In genomic region chr1:22408180-22408579, GRCh38 we compare ENCODE assay signal across 22 cellular contexts.
"Had no signal": no experiment of that assay in that cellular context is flagged by ENCODE, and none has a peak within 500 bp of the region (broad histone marks: within the 10 kb centered on the region; RNA-seq: fewer than 3 reads in every experiment).

No MANE protein-coding gene starts in this region.

- H3K27ac ChIP-seq: adrenal gland, esophagus muscularis mucosa, gastroesophageal sphincter, heart right ventricle, parathyroid adenoma, sigmoid colon, spleen, thyroid gland, vagina, VCaP had no signal

- DNase-seq: activated CD4-positive, alpha-beta T cell treated with anti-CD3 and anti-CD28 coated beads for 1 hour; activated CD4-positive, alpha-beta T cell treated with anti-CD3 and anti-CD28 coated beads, Interleukin-2, amount 50 U/mL, for 4 hours; activated gamma-delta T cell treated with Interleukin-2 at 50 U/mL for 16 hours; activated T-cell treated with anti-CD3 and anti-CD28 coated beads, Interleukin-2, amount 50 U/mL, for 72 hours; adrenal gland; cerebellar nuclear complex; effector CD8-positive, alpha-beta T cell; heart right ventricle; immature natural killer cell; mesenchymal stem cell; naive thymus-derived CD8-positive, alpha-beta T cell; sigmoid colon; spleen; stimulated activated naive CD4-positive, alpha-beta T cell treated with Interleukin-2 at 50 U/mL for 16 hours; T-helper 2 cell; thyroid gland had no signal

- H3K9me3 ChIP-seq: adrenal gland, esophagus muscularis mucosa, gastroesophageal sphincter, heart right ventricle, sigmoid colon, spleen, thyroid gland, vagina had no signal

- H3K4me3 Mint-ChIP-seq: activated T-cell treated with anti-CD3 and anti-CD28 coated beads, Interleukin-2, amount 50 U/mL, for 72 hours; immature natural killer cell; naive thymus-derived CD8-positive, alpha-beta T cell had no signal

- H3K9me3 Mint-ChIP-seq: activated naive CD4-positive, alpha-beta T cell treated with anti-CD3 and anti-CD28 coated beads, Interleukin-2, amount 50 U/mL, for 72 hours; activated T-cell treated with anti-CD3 and anti-CD28 coated beads, Interleukin-2, amount 50 U/mL, for 72 hours; immature natural killer cell had no signal

- H3K4me1 ChIP-seq: esophagus muscularis mucosa, gastroesophageal sphincter, parathyroid adenoma, sigmoid colon, spleen, vagina had no signal

- H3K4me3 ChIP-seq: adrenal gland, esophagus muscularis mucosa, gastroesophageal sphincter, heart right ventricle, sigmoid colon, spleen, thyroid gland, vagina had no signal

- ATAC-seq: activated naive CD4-positive, alpha-beta T cell treated with anti-CD3 and anti-CD28 coated beads, Interleukin-2, amount 50 U/mL, for 72 hours; activated T-cell treated with anti-CD3 and anti-CD28 coated beads, Interleukin-2, amount 50 U/mL, for 72 hours; gastroesophageal sphincter; heart right ventricle; naive thymus-derived CD8-positive, alpha-beta T cell had no signal

- H3K36me3 ChIP-seq: adrenal gland, esophagus muscularis mucosa, gastroesophageal sphincter, heart right ventricle, sigmoid colon, spleen, thyroid gland, vagina had no signal

- H3K4me1 Mint-ChIP-seq: immature natural killer cell; naive thymus-derived CD8-positive, alpha-beta T cell had no signal

- H3K27me3 ChIP-seq: adrenal gland, thyroid gland, vagina had no signal

- H3K36me3 Mint-ChIP-seq: activated naive CD4-positive, alpha-beta T cell treated with anti-CD3 and anti-CD28 coated beads, Interleukin-2, amount 50 U/mL, for 72 hours; immature natural killer cell; naive thymus-derived CD8-positive, alpha-beta T cell had no signal

- H3K27ac Mint-ChIP-seq: activated naive CD4-positive, alpha-beta T cell treated with anti-CD3 and anti-CD28 coated beads, Interleukin-2, amount 50 U/mL, for 72 hours; activated T-cell treated with anti-CD3 and anti-CD28 coated beads, Interleukin-2, amount 50 U/mL, for 72 hours; immature natural killer cell; naive thymus-derived CD8-positive, alpha-beta T cell had no signal
